ENCODE assay signal across 15 cellular contexts in the genomic region with DNA sequence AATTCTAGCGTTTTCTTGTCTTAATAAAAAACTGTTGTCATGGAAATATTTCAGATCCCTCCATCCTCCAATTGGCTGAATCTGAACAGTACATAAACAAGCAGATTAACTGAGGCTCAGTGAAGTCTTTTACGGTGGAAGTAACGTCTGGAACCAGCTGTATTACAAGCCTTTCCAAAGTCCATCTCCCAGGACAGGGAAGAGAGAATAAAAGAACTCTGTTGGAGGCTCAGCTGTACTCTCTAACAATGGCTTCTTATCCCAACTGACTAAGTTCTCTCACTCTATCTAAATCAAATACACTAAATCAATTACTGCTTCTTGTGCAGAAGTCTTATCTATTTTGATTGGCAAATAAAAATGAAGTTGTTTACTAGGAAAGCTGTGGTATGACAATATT.
"Had no signal": no experiment of that assay in that cellular context is flagged by ENCODE, and none has a peak within 500 bp of the region (broad histone marks: within the 10 kb centered on the region; RNA-seq: fewer than 3 reads in every experiment).

No MANE protein-coding gene starts in this region.

- H3K4me1 Mint-ChIP-seq: naive thymus-derived CD8-positive, alpha-beta T cell had no signal

- H3K27ac ChIP-seq: ascending aorta, gastroesophageal sphincter, VCaP had no signal

- DNase-seq: activated CD4-positive, alpha-beta T cell treated with anti-CD3 and anti-CD28 coated beads for 48 hours; activated CD8-positive, alpha-beta memory T cell treated with anti-CD3 and anti-CD28 coated beads for 24 hours; activated naive CD4-positive, alpha-beta T cell treated with Interleukin-2 at 50 U/mL for 16 hours; activated naive CD8-positive, alpha-beta T cell treated with anti-CD3 and anti-CD28 coated beads, Interleukin-2, amount 50 U/mL, for 24 hours; hippocampal formation; kidney glomerular epithelial cell; naive thymus-derived CD8-positive, alpha-beta T cell; nucleus accumbens; stomach; T-helper 9 cell had no signal

- H3K9me3 ChIP-seq: ascending aorta, gastroesophageal sphincter, stomach had no signal

- H3K36me3 Mint-ChIP-seq: naive thymus-derived CD8-positive, alpha-beta T cell had no signal

- FAIRE-seq: urothelium cell line had no signal

- ATAC-seq: activated naive CD8-positive, alpha-beta T cell treated with anti-CD3 and anti-CD28 coated beads, Interleukin-2, amount 50 U/mL, for 24 hours; gastroesophageal sphincter; naive thymus-derived CD8-positive, alpha-beta T cell had no signal

- H3K9me3 Mint-ChIP-seq: activated naive CD8-positive, alpha-beta T cell treated with anti-CD3 and anti-CD28 coated beads, Interleukin-2, amount 50 U/mL, for 24 hours; naive thymus-derived CD8-positive, alpha-beta T cell had no signal

- H3K36me3 ChIP-seq: ascending aorta, gastroesophageal sphincter, stomach had no signal

- H3K27ac Mint-ChIP-seq: activated naive CD8-positive, alpha-beta T cell treated with anti-CD3 and anti-CD28 coated beads, Interleukin-2, amount 50 U/mL, for 24 hours; naive thymus-derived CD8-positive, alpha-beta T cell had no signal

- H3K4me1 ChIP-seq: ascending aorta had no signal

- H3K27me3 ChIP-seq: ascending aorta, gastroesophageal sphincter, stomach had no signal

- H3K4me3 Mint-ChIP-seq: activated naive CD8-positive, alpha-beta T cell treated with anti-CD3 and anti-CD28 coated beads, Interleukin-2, amount 50 U/mL, for 24 hours; naive thymus-derived CD8-positive, alpha-beta T cell had no signal

- H3K4me3 ChIP-seq: ascending aorta, gastroesophageal sphincter, lung, stomach had no signal
